29 cellular contexts compared by ENCODE assay signal in the genomic region with DNA sequence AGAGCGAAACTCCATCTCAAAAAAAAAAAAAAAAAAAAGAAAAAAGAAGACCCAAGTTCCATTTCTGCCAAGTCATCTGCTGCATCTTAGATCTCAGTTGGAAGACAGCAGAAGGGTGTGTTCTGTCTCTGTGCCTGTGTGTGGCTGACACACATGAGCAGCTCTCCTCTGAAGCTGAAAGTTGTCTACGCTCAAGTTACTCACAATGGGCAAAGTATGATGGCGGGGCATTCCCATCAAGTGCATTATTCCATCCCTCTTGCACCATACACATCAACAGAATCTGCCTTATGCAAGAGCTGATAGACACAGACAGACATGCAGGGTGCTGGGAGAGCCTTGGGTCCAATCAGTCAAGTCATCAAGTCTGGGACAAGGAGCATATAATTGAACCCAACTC.
DNase-seq lines count a peak whose midpoint lies in the region; ATAC-seq and TF ChIP-seq lines count a peak whose summit lies in the region.
"Had no signal": no experiment of that assay in that cellular context is flagged by ENCODE, and none has a peak within 500 bp of the region (broad histone marks: within the 10 kb centered on the region; RNA-seq: fewer than 3 reads in every experiment).

No MANE protein-coding gene starts in this region.

- H3K4me3 ChIP-seq in left lung, result no peak overlapping the region
- H3K4me3 ChIP-seq: gastroesophageal sphincter, GM23338, left ventricle myocardium inferior, skin epidermis had no signal

- peaks cover 1% of the 10 kb centered on the region for H3K36me3 Mint-ChIP-seq in activated naive CD8-positive, alpha-beta T cell treated with anti-CD3 and anti-CD28 coated beads, Interleukin-2, amount 50 U/mL, for 24 hours (ENCODE audit: low read depth)
- H3K36me3 Mint-ChIP-seq in activated naive CD8-positive, alpha-beta T cell treated with anti-CD3 and anti-CD28 coated beads for 36 hours, result no peaks in the 10 kb centered on the region
- peaks cover 0 to 5% of the 10 kb centered on the region in 2 donors for H3K36me3 Mint-ChIP-seq in stimulated activated naive B cell treated with anti-CD40 and anti-IgM and Interleukin-4, amounts not matched to agents 10 μg/mL and 1 μg/mL and 100 μg/mL, for 72 hours
- H3K36me3 Mint-ChIP-seq: activated naive CD4-positive, alpha-beta T cell treated with anti-CD3 and anti-CD28 coated beads, Interleukin-2, amount 10 ng/mL, durations not matched to agents 7 days and 5 days; naive thymus-derived CD4-positive, alpha-beta T cell had no signal

- no peaks in the 10 kb centered on the region for H3K36me3 ChIP-seq in left lung
- H3K36me3 ChIP-seq: gastroesophageal sphincter, left ventricle myocardium inferior had no signal

- peaks cover 3% of the 10 kb centered on the region for H3K9me3 Mint-ChIP-seq in activated naive CD8-positive, alpha-beta T cell treated with anti-CD3 and anti-CD28 coated beads, Interleukin-2, amount 50 U/mL, for 24 hours
- no peaks in the 10 kb centered on the region for H3K9me3 Mint-ChIP-seq in activated naive CD8-positive, alpha-beta T cell treated with anti-CD3 and anti-CD28 coated beads for 36 hours
- no peaks in the 10 kb centered on the region for H3K9me3 Mint-ChIP-seq in stimulated activated naive B cell treated with anti-CD40 and anti-IgM and Interleukin-4, amounts not matched to agents 10 μg/mL and 1 μg/mL and 100 μg/mL, for 72 hours
- H3K9me3 Mint-ChIP-seq: dendritic cell treated with granulocyte-macrophage colony-stimulating factor and Interleukin-4, amounts not matched to agents 40 ng/mL and 50 ng/mL, for 4 days; naive thymus-derived CD4-positive, alpha-beta T cell had no signal

- no peaks in the 10 kb centered on the region for H3K9me3 ChIP-seq in left lung
- H3K9me3 ChIP-seq: gastroesophageal sphincter, left ventricle myocardium inferior had no signal

- TF ChIP-seq CTCF in left lung (IDR thresholded peaks at IDR 0.05), result no peak

- no peak for DNase-seq in activated naive CD8-positive, alpha-beta T cell treated with anti-CD3 and anti-CD28 coated beads, Interleukin-2, amount 50 U/mL, for 24 hours
- DNase-seq in activated naive CD8-positive, alpha-beta T cell treated with anti-CD3 and anti-CD28 coated beads for 36 hours, result no peak
- DNase-seq in stimulated activated naive B cell treated with anti-CD40 and anti-IgM and Interleukin-4, amounts not matched to agents 10 μg/mL and 1 μg/mL and 100 μg/mL, for 72 hours, result peak; percentile 43
- no peak for DNase-seq in NCI-H526 treated with DMSO at 0.1 percent for 48 hours (lab: John Stamatoyannopoulos, UW)
- no peak for DNase-seq in left lung
- DNase-seq: 8988T; activated CD4-positive, alpha-beta T cell treated with anti-CD3 and anti-CD28 coated beads for 48 hours; activated naive CD4-positive, alpha-beta T cell treated with anti-CD3 and anti-CD28 coated beads, Interleukin-2, amount 10 ng/mL, durations not matched to agents 7 days and 5 days; aorta; caudate nucleus; DMS79; GF-D8; hypothalamus; left ventricle myocardium inferior; naive thymus-derived CD4-positive, alpha-beta T cell; NCI-H1092; NCI-H2029; NCI-H2227 treated with DMSO at 0.1 percent for 48 hours; NCI-H774; stimulated activated CD4-positive, alpha-beta T cell treated with anti-CD3 and anti-CD28 coated beads, Interleukin-2, amount 100 ng/mL, for 24 hours had no signal

- ATAC-seq in activated naive CD8-positive, alpha-beta T cell treated with anti-CD3 and anti-CD28 coated beads, Interleukin-2, amount 50 U/mL, for 24 hours, result no peak
- ATAC-seq in GM21447 (IDR thresholded peaks at IDR 0.05; ENCODE audit: unreplicated experiment) (peak; percentile 33), HG03095 (IDR thresholded peaks at IDR 0.05; ENCODE audit: unreplicated experiment) (peak; percentile 37), GM19455 (IDR thresholded peaks at IDR 0.05; ENCODE audit: unreplicated experiment) (no peak), left lung (no peak)
- ATAC-seq in stimulated activated naive B cell treated with anti-CD40 and anti-IgM and Interleukin-4, amounts not matched to agents 10 μg/mL and 1 μg/mL and 100 μg/mL, for 72 hours (replicated peaks), result peak; percentile 58 to 74
- ATAC-seq: gastroesophageal sphincter; GM23338; HepG2; naive thymus-derived CD4-positive, alpha-beta T cell had no signal

- H3K27me3 Mint-ChIP-seq in activated naive CD8-positive, alpha-beta T cell treated with anti-CD3 and anti-CD28 coated beads, Interleukin-2, amount 50 U/mL, for 24 hours, result no peaks in the 10 kb centered on the region
- H3K27me3 Mint-ChIP-seq in activated naive CD8-positive, alpha-beta T cell treated with anti-CD3 and anti-CD28 coated beads for 36 hours, result no peaks in the 10 kb centered on the region
- H3K27me3 Mint-ChIP-seq in stimulated activated naive B cell treated with anti-CD40 and anti-IgM and Interleukin-4, amounts not matched to agents 10 μg/mL and 1 μg/mL and 100 μg/mL, for 72 hours, result no peaks in the 10 kb centered on the region
- H3K27me3 Mint-ChIP-seq: dendritic cell treated with granulocyte-macrophage colony-stimulating factor and Interleukin-4, amounts not matched to agents 40 ng/mL and 50 ng/mL, for 4 days had no signal

- H3K4me1 ChIP-seq in left lung, result peaks cover 0 to 5% of the 10 kb centered on the region in 2 donors
- H3K4me1 ChIP-seq: gastroesophageal sphincter, left ventricle myocardium inferior had no signal

- peaks cover 0 to 20% of the 10 kb centered on the region in 2 donors for H3K27me3 ChIP-seq in left lung

- intact Hi-C loops in left lung (cut with DNase I), result no loop called here

- H3K4me3 Mint-ChIP-seq in activated naive CD8-positive, alpha-beta T cell treated with anti-CD3 and anti-CD28 coated beads, Interleukin-2, amount 50 U/mL, for 24 hours, result no peak overlapping the region
- no peak overlapping the region for H3K4me3 Mint-ChIP-seq in activated naive CD8-positive, alpha-beta T cell treated with anti-CD3 and anti-CD28 coated beads for 36 hours
- H3K4me3 Mint-ChIP-seq in stimulated activated naive B cell treated with anti-CD40 and anti-IgM and Interleukin-4, amounts not matched to agents 10 μg/mL and 1 μg/mL and 100 μg/mL, for 72 hours, result no peak overlapping the region
- H3K4me3 Mint-ChIP-seq: activated naive CD4-positive, alpha-beta T cell treated with anti-CD3 and anti-CD28 coated beads, Interleukin-2, amount 10 ng/mL, durations not matched to agents 7 days and 5 days; dendritic cell treated with granulocyte-macrophage colony-stimulating factor and Interleukin-4, amounts not matched to agents 40 ng/mL and 50 ng/mL, for 4 days; GM23338 had no signal

- H3K27ac Mint-ChIP-seq in activated naive CD8-positive, alpha-beta T cell treated with anti-CD3 and anti-CD28 coated beads, Interleukin-2, amount 50 U/mL, for 24 hours, result peak overlapping the region; percentile 18
- no peak overlapping the region for H3K27ac Mint-ChIP-seq in activated naive CD8-positive, alpha-beta T cell treated with anti-CD3 and anti-CD28 coated beads for 36 hours
- peak overlapping the region; percentile 67 for H3K27ac Mint-ChIP-seq in stimulated activated naive B cell treated with anti-CD40 and anti-IgM and Interleukin-4, amounts not matched to agents 10 μg/mL and 1 μg/mL and 100 μg/mL, for 72 hours
- H3K27ac Mint-ChIP-seq: activated naive CD4-positive, alpha-beta T cell treated with anti-CD3 and anti-CD28 coated beads, Interleukin-2, amount 10 ng/mL, durations not matched to agents 7 days and 5 days; dendritic cell treated with granulocyte-macrophage colony-stimulating factor and Interleukin-4, amounts not matched to agents 40 ng/mL and 50 ng/mL, for 4 days; GM23338 had no signal

- peaks cover 32% of the 10 kb centered on the region for H3K4me1 Mint-ChIP-seq in activated naive CD8-positive, alpha-beta T cell treated with anti-CD3 and anti-CD28 coated beads, Interleukin-2, amount 50 U/mL, for 24 hours
- H3K4me1 Mint-ChIP-seq in activated naive CD8-positive, alpha-beta T cell treated with anti-CD3 and anti-CD28 coated beads for 36 hours, result peaks cover 25% of the 10 kb centered on the region
- peaks cover 36 to 55% of the 10 kb centered on the region in 2 donors for H3K4me1 Mint-ChIP-seq in stimulated activated naive B cell treated with anti-CD40 and anti-IgM and Interleukin-4, amounts not matched to agents 10 μg/mL and 1 μg/mL and 100 μg/mL, for 72 hours

- no peak overlapping the region for H3K27ac ChIP-seq in left lung
- H3K27ac ChIP-seq: gastroesophageal sphincter, left ventricle myocardium inferior, RWPE1 had no signal

Comparison
In these comparisons a context has a peak if more than half of its experiments do, and no peak if none do; other contexts are left out.
1. ATAC-seq: peak in GM21447 (single experiment), HG03095 (single experiment) and stimulated activated naive B cell treated with anti-CD40 and anti-IgM and Interleukin-4, amounts not matched to agents 10 μg/mL and 1 μg/mL and 100 μg/mL, for 72 hours (2 of 2); none in activated naive CD8-positive, alpha-beta T cell treated with anti-CD3 and anti-CD28 coated beads, Interleukin-2, amount 50 U/mL, for 24 hours (single experiment), GM19455 (single experiment) and left lung (single experiment).